Comparison of ENCODE assay signal across 8 cellular contexts in genomic region chr11:65454311-65454695, GRCh38. TPM values are rescaled to one million over a fixed set of nuclear protein-coding genes. Genes with fewer than 3 reads are reported as not detected.
DNase-seq lines count a peak whose midpoint lies in the region; ATAC-seq, FAIRE-seq and TF ChIP-seq lines count a peak whose summit lies in the region.

No MANE protein-coding gene starts in this region.

- in situ Hi-C loops in HepG2 (cut with HindIII; ENCODE audit: extremely low pct_ligation_motif_present, low pct_unique_long_range_greater_than_20kb), result loop anchor here (10.0 kb wide), 1 partner anchor 50 kb away; no protein-coding TSS in a partner anchor

- no peaks in the 10 kb centered on the region for H3K9me3 ChIP-seq in HepG2 (ENCODE audit: low read length)
- H3K9me3 ChIP-seq in tibial nerve, result no peaks in the 10 kb centered on the region

- no peaks in the 10 kb centered on the region for H3K27me3 Mint-ChIP-seq in activated T-cell treated with anti-CD3 and anti-CD28 coated beads, Interleukin-2, amount 50 U/mL, for 24 hours

- no TSS peak for BruUV-seq in HepG2 (replicated peaks; lab: Mats Ljungman, UMichigan)

- H3K27me3 ChIP-seq in HepG2 (ENCODE audit: control insufficient read depth in 1 of 2, insufficient read depth in 2 of 2, low read length in 2 of 2), result no peaks in the 10 kb centered on the region
- no peaks in the 10 kb centered on the region for H3K27me3 ChIP-seq in tibial nerve

- H3K27ac ChIP-seq in HepG2 (ENCODE audit: extremely low read length, insufficient read depth, low read length) (no peak overlapping the region), tibial nerve (peak overlapping the region; percentile 79 to 95 (median 90))

- H3K79me2 ChIP-seq in HepG2 (ENCODE audit: insufficient read depth, low read length), result no peaks in the 10 kb centered on the region

- POLR2A ChIA-PET in HepG2 (lab: Yijun Ruan, JAX), result interaction anchor here (0.8 to 1.1 kb wide), 2 partner anchors 23 to 45 kb away, joined by 3 read pairs; partner anchors contain the start of gene MALAT1

- CTCF ChIA-PET in HepG2 (lab: Yijun Ruan, JAX; ENCODE audit: low intra/inter-chr PET ratio, low total read pairs), result no interaction called here

- peak; percentile 20 for DNase-seq in activated T-cell treated with anti-CD3 and anti-CD28 coated beads, Interleukin-2, amount 50 U/mL, for 24 hours
- DNase-seq in activated T-cell treated with anti-CD3 and anti-CD28 coated beads, Interleukin-2, amount 50 U/mL, for 1 hour, result no peak
- DNase-seq in astrocyte of the hippocampus (ENCODE audit: low read depth, low spot score) (peak; percentile 31), HepG2 (ENCODE audit: low spot score) (no peak), tibial nerve (ENCODE audit: low spot score in 2 of 2) (no peak), NCI-H446 treated with DMSO at 0.1 percent for 48 hours (lab: John Stamatoyannopoulos, UW) (no peak), GDM1 (lab: John Stamatoyannopoulos, UW) (no peak)
- DNase-seq in effector CD4-positive, alpha-beta T cell, result no peak

- FAIRE-seq in HepG2 (lab: Jason Lieb, UNC), result no peak

- ATAC-seq in HepG2, result peak; percentile 10

- peaks cover 4% of the 10 kb centered on the region for H3K36me3 Mint-ChIP-seq in activated T-cell treated with anti-CD3 and anti-CD28 coated beads, Interleukin-2, amount 50 U/mL, for 24 hours (ENCODE audit: low read depth)

- no peak overlapping the region for H2AFZ ChIP-seq in HepG2 (ENCODE audit: low read length)

- 45% methylated on average over 10 of the region's 10 CpGs for WGBS in HepG2 (ENCODE audit: low lambda C conversion rate)
- 43 to 44% methylated on average over 9 to 10 of the region's 10 CpGs for WGBS in tibial nerve, 2 donors

- H3K36me3 ChIP-seq in HepG2 (replicated peaks in 1 of 2; ENCODE audit: control insufficient read depth in 1 of 2, insufficient read depth in 2 of 2, low read length in 2 of 2), result no peaks in the 10 kb centered on the region
- H3K36me3 ChIP-seq in tibial nerve, result peaks cover 0 to under 1% (median 0%) of the 10 kb centered on the region in 3 donors

- TF ChIP-seq POLR2A in HepG2 (IDR thresholded peaks at IDR 0.05; ENCODE audit: insufficient read depth in 1 of 2, low read depth in 2 of 2, low read length in 2 of 2), result no peak
- no peak for TF ChIP-seq POLR2A in tibial nerve (IDR thresholded peaks at IDR 0.05)

- no peaks in the 10 kb centered on the region for H3K9me3 Mint-ChIP-seq in activated T-cell treated with anti-CD3 and anti-CD28 coated beads, Interleukin-2, amount 50 U/mL, for 24 hours

- peaks cover 58% of the 10 kb centered on the region for H3K4me1 ChIP-seq in HepG2 (ENCODE audit: insufficient read depth, low read length)
- peaks cover 0 to 40% (median 14%) of the 10 kb centered on the region in 4 donors for H3K4me1 ChIP-seq in tibial nerve

- no peaks in the 10 kb centered on the region for H4K20me1 ChIP-seq in HepG2 (ENCODE audit: insufficient read depth, low read length)

- H3K4me3 ChIP-seq in HepG2 (replicated peaks in 1 of 3; ENCODE audit: insufficient read depth in 1 of 3, low read depth in 2 of 3, low read length in 3 of 3) (peak overlapping the region; percentile 56 to 75 (median 61)), tibial nerve (peak overlapping the region; percentile 35 to 64 (median 53))

- H3K27ac Mint-ChIP-seq in activated T-cell treated with anti-CD3 and anti-CD28 coated beads, Interleukin-2, amount 50 U/mL, for 24 hours, result peak overlapping the region; percentile 93

- peak overlapping the region; percentile 55; the same call in 1 of the 2 replicates for H3K9ac ChIP-seq in HepG2 (ENCODE audit: insufficient read depth, low read depth, low read length)

- H3K4me3 Mint-ChIP-seq in activated T-cell treated with anti-CD3 and anti-CD28 coated beads, Interleukin-2, amount 50 U/mL, for 24 hours, result peak overlapping the region; percentile 89

- intact Hi-C loops in HepG2 (cut with micrococcal nuclease; ENCODE audit: unreplicated experiment), result no loop called here

- H3K4me1 Mint-ChIP-seq in activated T-cell treated with anti-CD3 and anti-CD28 coated beads, Interleukin-2, amount 50 U/mL, for 24 hours (ENCODE audit: low read depth), result peaks cover 39% of the 10 kb centered on the region

- no peak for TF ChIP-seq RAD21 in HepG2 (CRISPR knock-in tag; IDR thresholded peaks at IDR 0.05)

- peak overlapping the region; percentile 97 for H3K4me2 ChIP-seq in HepG2 (ENCODE audit: low read depth, low read length)

- TF ChIP-seq CTCF in HepG2 (CRISPR knock-in tag; IDR thresholded peaks at IDR 0.05), result no peak
- TF ChIP-seq CTCF in tibial nerve (IDR thresholded peaks at IDR 0.05), result no peak

- TF ChIP-seq EP300 in HepG2 (IDR thresholded peaks at IDR 0.05; ENCODE audit: low read depth in 2 of 2, low read length in 2 of 2) (no peak), HepG2 (CRISPR knock-in tag; IDR thresholded peaks at IDR 0.05; ENCODE audit: borderline replicate concordance) (no peak), tibial nerve (IDR thresholded peaks at IDR 0.05) (no peak)

TF ChIP-seq in HepG2, 621 proteins besides CTCF, POLR2A, EP300 and RAD21 (continues in another document):
- TF ChIP-seq NR2F1 (CRISPR knock-in tag; IDR thresholded peaks at IDR 0.05) (no peak), SP1 (IDR thresholded peaks at IDR 0.05) (no peak), SP1 (CRISPR knock-in tag; IDR thresholded peaks at IDR 0.05) (no peak), SNAI1 (CRISPR knock-in tag; IDR thresholded peaks at IDR 0.05; ENCODE audit: borderline replicate concordance) (no peak), ZNF280B (CRISPR knock-in tag; IDR thresholded peaks at IDR 0.05; ENCODE audit: borderline replicate concordance) (no peak)

RNA-seq across cellular contexts. Expression of gene NEAT1, which starts 31.7 kb away (rescaled TPM):
- total RNA-seq in HepG2 (2016; rRNA removed; fragmentation: Illumina TruSeq; extraction: Trizol) (10.5 and 20.5 TPM in 2 replicates), tibial nerve (100 to 1,000 TPM; 427 to 571 (median 461) TPM)
- total RNA-seq in HepG2 (2016; cell fraction: cytosol; rRNA removed; fragmentation: Illumina TruSeq; extraction: Trizol; ENCODE audit: low read depth), result 2.2 and 2.6 TPM in 2 replicates
- 8.4 and 21.3 TPM in 2 replicates for total RNA-seq in HepG2 (2016; cell fraction: insoluble cytoplasmic fraction; rRNA removed; fragmentation: Illumina TruSeq; extraction: Trizol)
- total RNA-seq in HepG2 (2016; cell fraction: membrane; rRNA removed; fragmentation: Illumina TruSeq; extraction: Trizol), result 7.8 and 8.3 TPM in 2 replicates
- total RNA-seq in HepG2 (2016; cell fraction: nucleus; rRNA removed; fragmentation: Illumina TruSeq; extraction: Trizol), result 196 and 220 TPM in 2 replicates
- polyA plus RNA-seq in HepG2 (2011; rRNA removed), result 41.2 and 41.3 TPM in 2 replicates
- 13.0 and 13.4 TPM in 2 replicates for polyA plus RNA-seq in HepG2 (2011; cell fraction: cytosol; rRNA removed)
- polyA plus RNA-seq in HepG2 (2011; cell fraction: nucleus; rRNA removed), result 222 and 327 TPM in 2 replicates
- polyA plus RNA-seq in HepG2 (2012), result 288 and 371 TPM in 2 replicates
- 3.6 and 4.3 TPM in 2 replicates for polyA plus RNA-seq in HepG2 (2016; cell fraction: cytosol; fragmentation: Illumina TruSeq; extraction: Trizol; ENCODE audit: low read depth)
- polyA plus RNA-seq in HepG2 (2016; cell fraction: insoluble cytoplasmic fraction; fragmentation: Illumina TruSeq; extraction: Trizol; ENCODE audit: low read depth), result 54.0 and 61.1 TPM in 2 replicates
- polyA plus RNA-seq in HepG2 (2016; cell fraction: membrane; fragmentation: Illumina TruSeq; extraction: Trizol; ENCODE audit: low read depth), result 47.1 and 54.4 TPM in 2 replicates
- polyA plus RNA-seq in HepG2 (2016; cell fraction: nucleus; fragmentation: Illumina TruSeq; extraction: Trizol; ENCODE audit: insufficient read depth, low read depth), result 577 and 628 TPM in 2 replicates
- 64.6 and 225 TPM in 2 replicates for polyA minus RNA-seq in HepG2 (2011; rRNA and poly(A)+ RNA removed; ENCODE audit: low replicate concordance)
- 17.3 and 20.2 TPM in 2 replicates for polyA minus RNA-seq in HepG2 (2011; cell fraction: cytosol; rRNA and poly(A)+ RNA removed)
- polyA minus RNA-seq in HepG2 (2011; cell fraction: nucleus; rRNA and poly(A)+ RNA removed), result 1,479 and 1,737 TPM in 2 replicates

RNA-seq across cellular contexts. Expression of gene MALAT1, which starts 44.5 kb away (rescaled TPM):
- total RNA-seq in HepG2 (2016; rRNA removed; fragmentation: Illumina TruSeq; extraction: Trizol), result 302 and 1,237 TPM in 2 replicates
- total RNA-seq in HepG2 (2016; cell fraction: cytosol; rRNA removed; fragmentation: Illumina TruSeq; extraction: Trizol; ENCODE audit: low read depth), result 281 and 317 TPM in 2 replicates
- 283 and 1,071 TPM in 2 replicates for total RNA-seq in HepG2 (2016; cell fraction: insoluble cytoplasmic fraction; rRNA removed; fragmentation: Illumina TruSeq; extraction: Trizol)
- total RNA-seq in HepG2 (2016; cell fraction: membrane; rRNA removed; fragmentation: Illumina TruSeq; extraction: Trizol), result 241 and 289 TPM in 2 replicates
- 8,751 and 9,202 TPM in 2 replicates for total RNA-seq in HepG2 (2016; cell fraction: nucleus; rRNA removed; fragmentation: Illumina TruSeq; extraction: Trizol)
- 143 and 217 TPM in 2 replicates for polyA plus RNA-seq in HepG2 (2011; rRNA removed)
- polyA plus RNA-seq in HepG2 (2011; cell fraction: cytosol; rRNA removed), result 13.0 and 14.3 TPM in 2 replicates
- polyA plus RNA-seq in HepG2 (2011; cell fraction: nucleus; rRNA removed), result 1,021 and 1,816 TPM in 2 replicates
- polyA plus RNA-seq in HepG2 (2012), result 177 and 330 TPM in 2 replicates
- polyA plus RNA-seq in HepG2 (2016; cell fraction: cytosol; fragmentation: Illumina TruSeq; extraction: Trizol; ENCODE audit: low read depth), result 1.1 and 1.4 TPM in 2 replicates
- polyA plus RNA-seq in HepG2 (2016; cell fraction: insoluble cytoplasmic fraction; fragmentation: Illumina TruSeq; extraction: Trizol; ENCODE audit: low read depth), result 3.9 and 6.5 TPM in 2 replicates
- polyA plus RNA-seq in HepG2 (2016; cell fraction: membrane; fragmentation: Illumina TruSeq; extraction: Trizol; ENCODE audit: low read depth), result 1.8 and 10.3 TPM in 2 replicates
- 153 and 182 TPM in 2 replicates for polyA plus RNA-seq in HepG2 (2016; cell fraction: nucleus; fragmentation: Illumina TruSeq; extraction: Trizol; ENCODE audit: insufficient read depth, low read depth)
- 900 and 8,115 TPM in 2 replicates for polyA minus RNA-seq in HepG2 (2011; rRNA and poly(A)+ RNA removed; ENCODE audit: low replicate concordance)
- 295 and 335 TPM in 2 replicates for polyA minus RNA-seq in HepG2 (2011; cell fraction: cytosol; rRNA and poly(A)+ RNA removed)
- 13,373 and 18,071 TPM in 2 replicates for polyA minus RNA-seq in HepG2 (2011; cell fraction: nucleus; rRNA and poly(A)+ RNA removed)
- total RNA-seq in tibial nerve, result over 10,000 TPM; 20,649 to 23,532 (median 22,230) TPM

Comparison
In these comparisons a context has a peak if more than half of its experiments do, and no peak if none do; other contexts are left out.
1. DNase-seq: peak in activated T-cell treated with anti-CD3 and anti-CD28 coated beads, Interleukin-2, amount 50 U/mL, for 24 hours (single experiment) and astrocyte of the hippocampus (single experiment); none in activated T-cell treated with anti-CD3 and anti-CD28 coated beads, Interleukin-2, amount 50 U/mL, for 1 hour (single experiment), HepG2 (single experiment), tibial nerve (0 of 2), NCI-H446 treated with DMSO at 0.1 percent for 48 hours (single experiment), effector CD4-positive, alpha-beta T cell (single experiment) and GDM1 (single experiment).